In genomic region chr18:6963452-6964097, GRCh38 we compare ENCODE assay signal across 30 cellular contexts.
"Had no signal": no experiment of that assay in that cellular context is flagged by ENCODE, and none has a peak within 500 bp of the region (broad histone marks: within the 10 kb centered on the region; RNA-seq: fewer than 3 reads in every experiment).

No MANE protein-coding gene starts in this region.

- H3K9me3 Mint-ChIP-seq: activated CD4-positive, alpha-beta T cell treated with anti-CD3 and anti-CD28 coated beads, Interleukin-2, amount 10 ng/mL, durations not matched to agents 7 days and 5 days; activated T-helper 17 cell treated with anti-CD3 and anti-CD28 coated beads, Interleukin-2, amount 50 U/mL, for 72 hours had no signal

- H3K4me1 ChIP-seq: esophagus squamous epithelium, psoas muscle, right atrium auricular region, stomach, suprapubic skin, tibial artery had no signal

- FAIRE-seq: astrocyte, bronchial epithelial cell, frontal cortex, TTC549 had no signal

- H3K27me3 Mint-ChIP-seq: activated CD4-positive, alpha-beta T cell treated with anti-CD3 and anti-CD28 coated beads, Interleukin-2, amount 10 ng/mL, durations not matched to agents 7 days and 5 days; activated CD8-positive, alpha-beta T cell treated with anti-CD3 and anti-CD28 coated beads for 36 hours; activated T-helper 17 cell treated with anti-CD3 and anti-CD28 coated beads, Interleukin-2, amount 50 U/mL, for 72 hours; central memory CD8-positive, alpha-beta T cell; naive B cell; stimulated activated naive B cell treated with anti-CD40 and anti-IgM and Interleukin-4, amounts not matched to agents 10 μg/mL and 1 μg/mL and 100 μg/mL, for 72 hours had no signal

- ATAC-seq: activated CD4-positive, CD25-positive, alpha-beta regulatory T cell treated with anti-CD3 and anti-CD28 coated beads, Interleukin-2, amount 50 U/mL, for 24 hours; activated CD8-positive, alpha-beta T cell treated with anti-CD3 and anti-CD28 coated beads for 36 hours; activated T-cell treated with anti-CD3 and anti-CD28 coated beads, Interleukin-2, amount 50 U/mL, for 4 hours; activated T-helper 17 cell treated with anti-CD3 and anti-CD28 coated beads, Interleukin-2, amount 50 U/mL, for 72 hours; psoas muscle; stimulated activated naive B cell treated with anti-CD40 and anti-IgM and Interleukin-4, amounts not matched to agents 10 μg/mL and 1 μg/mL and 100 μg/mL, for 72 hours had no signal

- H3K27me3 ChIP-seq: esophagus squamous epithelium, ovary, right atrium auricular region, stomach, suprapubic skin, tibial artery had no signal

- H3K4me3 Mint-ChIP-seq: activated CD4-positive, alpha-beta T cell treated with anti-CD3 and anti-CD28 coated beads, Interleukin-2, amount 10 ng/mL, durations not matched to agents 7 days and 5 days; activated CD8-positive, alpha-beta T cell treated with anti-CD3 and anti-CD28 coated beads for 36 hours; activated T-cell treated with anti-CD3 and anti-CD28 coated beads, Interleukin-2, amount 50 U/mL, for 4 hours; activated T-helper 17 cell treated with anti-CD3 and anti-CD28 coated beads, Interleukin-2, amount 50 U/mL, for 72 hours; central memory CD8-positive, alpha-beta T cell; mesothelial cell of epicardium; nephron progenitor cell; stimulated activated naive B cell treated with anti-CD40 and anti-IgM and Interleukin-4, amounts not matched to agents 10 μg/mL and 1 μg/mL and 100 μg/mL, for 72 hours had no signal

- H3K27ac ChIP-seq: esophagus squamous epithelium, ovary, psoas muscle, right atrium auricular region, stomach, suprapubic skin, tibial artery, WERI-Rb-1 had no signal

- H3K9me3 ChIP-seq: esophagus squamous epithelium, ovary, suprapubic skin, tibial artery had no signal

- H3K36me3 Mint-ChIP-seq: naive B cell; stimulated activated naive B cell treated with anti-CD40 and anti-IgM and Interleukin-4, amounts not matched to agents 10 μg/mL and 1 μg/mL and 100 μg/mL, for 72 hours had no signal

- H3K36me3 ChIP-seq: esophagus squamous epithelium, ovary, right atrium auricular region, stomach, suprapubic skin, WERI-Rb-1 had no signal

- H3K4me3 ChIP-seq: esophagus squamous epithelium, ovary, psoas muscle, right atrium auricular region, stomach, suprapubic skin, tibial artery had no signal

- H3K4me1 Mint-ChIP-seq: activated CD4-positive, alpha-beta T cell treated with anti-CD3 and anti-CD28 coated beads, Interleukin-2, amount 10 ng/mL, durations not matched to agents 7 days and 5 days; activated T-helper 17 cell treated with anti-CD3 and anti-CD28 coated beads, Interleukin-2, amount 50 U/mL, for 72 hours; central memory CD8-positive, alpha-beta T cell; mesothelial cell of epicardium; naive B cell; nephron progenitor cell; stimulated activated naive B cell treated with anti-CD40 and anti-IgM and Interleukin-4, amounts not matched to agents 10 μg/mL and 1 μg/mL and 100 μg/mL, for 72 hours had no signal

- H3K27ac Mint-ChIP-seq: activated CD4-positive, alpha-beta T cell treated with anti-CD3 and anti-CD28 coated beads, Interleukin-2, amount 10 ng/mL, durations not matched to agents 7 days and 5 days; activated CD8-positive, alpha-beta T cell treated with anti-CD3 and anti-CD28 coated beads for 36 hours; activated T-helper 17 cell treated with anti-CD3 and anti-CD28 coated beads, Interleukin-2, amount 50 U/mL, for 72 hours; mesothelial cell of epicardium; naive B cell; nephron progenitor cell; stimulated activated naive B cell treated with anti-CD40 and anti-IgM and Interleukin-4, amounts not matched to agents 10 μg/mL and 1 μg/mL and 100 μg/mL, for 72 hours had no signal

- DNase-seq: activated CD4-positive, alpha-beta T cell treated with anti-CD3 and anti-CD28 coated beads, Interleukin-2, amount 10 ng/mL, durations not matched to agents 7 days and 5 days; activated CD8-positive, alpha-beta T cell treated with anti-CD3 and anti-CD28 coated beads for 36 hours; activated gamma-delta T cell treated with Interleukin-2 at 50 U/mL for 16 hours; activated naive CD4-positive, alpha-beta T cell treated with anti-CD3 and anti-CD28 coated beads, Interleukin-2, amount 50 U/mL, for 16 hours; activated T-cell treated with anti-CD3 and anti-CD28 coated beads, Interleukin-2, amount 50 U/mL, for 4 hours; amniotic stem cell; dermis blood vessel endothelial cell; effector CD4-positive, alpha-beta T cell; esophagus squamous epithelium; left colon; naive B cell; nephron progenitor cell; ovary; psoas muscle; stimulated activated CD4-positive, alpha-beta T cell treated with anti-CD3 and anti-CD28 coated beads, Interleukin-15, amount 100 ng/mL, for 24 hours; stimulated activated CD4-positive, alpha-beta T cell treated with anti-CD3 and anti-CD28 coated beads, Interleukin-2, amount 100 ng/mL, for 24 hours; stimulated activated naive B cell treated with anti-CD40 and anti-IgM and Interleukin-4, amounts not matched to agents 10 μg/mL and 1 μg/mL and 100 μg/mL, for 72 hours; stomach; tibial artery; WERI-Rb-1 had no signal
